Comparison of ENCODE assay signal across 8 cellular contexts in the genomic region with DNA sequence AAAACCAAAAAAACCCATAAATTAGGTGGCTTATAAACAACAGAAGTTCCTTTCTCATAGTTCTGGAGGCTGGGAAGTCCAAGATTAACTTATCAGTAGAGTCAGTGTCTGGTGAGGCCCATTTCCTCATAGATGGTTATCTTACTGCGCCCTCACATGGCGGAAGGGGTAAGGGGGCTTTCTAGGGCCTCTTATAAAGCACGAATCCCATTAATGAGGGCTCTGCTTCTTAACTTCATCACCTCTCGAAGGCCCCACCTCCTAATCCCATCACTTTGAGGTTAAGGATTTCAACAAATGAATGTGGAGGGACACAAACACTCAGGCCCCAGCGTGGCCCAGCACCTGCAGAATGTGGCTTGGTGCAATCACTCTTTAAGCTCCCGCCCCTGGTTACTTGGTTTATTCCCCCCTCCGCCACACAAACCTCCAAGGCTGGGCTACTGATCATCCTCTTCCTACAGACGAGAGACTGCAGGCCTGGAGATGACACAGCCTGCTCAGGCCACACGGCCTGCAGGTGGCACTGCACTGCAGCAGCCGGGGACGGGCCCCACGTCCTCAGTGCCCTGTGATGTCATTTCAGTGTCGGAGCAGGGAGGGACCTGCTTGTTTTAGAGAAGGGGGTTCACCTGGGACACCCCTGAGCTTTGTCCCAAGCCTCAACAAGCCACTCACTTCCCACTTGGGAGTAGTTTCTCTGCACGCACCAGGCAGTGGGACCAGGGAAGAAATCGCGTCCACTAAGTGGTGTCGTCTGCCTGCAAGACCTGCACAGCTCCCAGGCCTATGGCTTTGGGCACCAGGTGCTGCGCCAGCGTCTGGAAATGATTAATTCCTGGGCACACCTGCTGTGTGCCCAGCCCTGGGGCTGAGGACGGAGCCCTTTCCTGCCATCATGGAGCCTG.
DNase-seq lines count a peak whose midpoint lies in the region; ATAC-seq and TF ChIP-seq lines count a peak whose summit lies in the region.
"Not testable (repeated sequence)": the region's sequence is repeated elsewhere in the genome, so short reads cannot be mapped to it uniquely, and the experiment has no call there.

No MANE protein-coding gene starts in this region.

- not testable (repeated sequence) for H3K36me3 ChIP-seq in Karpas-422 (ENCODE audit: insufficient read depth, low read length); OCI-LY1 (ENCODE audit: insufficient read depth, low read length); gastrocnemius medialis; vagina

- H3K79me2 ChIP-seq in Karpas-422 (ENCODE audit: low read length); OCI-LY1 (ENCODE audit: insufficient read depth, low read length): not testable (repeated sequence)

- DNase-seq in GM12865 (ENCODE audit: low read depth) (peak; percentile 72), Karpas-422 (peak; percentile 90), islet precursor cell (peak; percentile 85), vagina (ENCODE audit: extremely low spot score in 2 of 2) (peak in 1 of 2 donors; percentile 77)
- peak; percentile 25 for DNase-seq in activated CD4-positive, alpha-beta T cell treated with anti-CD3 and anti-CD28 coated beads, Interleukin-2, amount 50 U/mL, for 1 hour
- DNase-seq in central memory CD4-positive, alpha-beta T cell: peak; percentile 38
- not testable (repeated sequence) for DNase-seq in gastrocnemius medialis

- peak; percentile 58 to 68 for ATAC-seq in gastrocnemius medialis

- H3F3A ChIP-seq in OCI-LY1 (ENCODE audit: insufficient read depth, low read length): not testable (repeated sequence)

- intact Hi-C loops in gastrocnemius medialis (cut with DNase I; ENCODE audit: low total_unique reads): loop anchor here (5.0 kb wide), 1 partner anchor 64 kb away; no protein-coding TSS in a partner anchor
- intact Hi-C loops in vagina (cut with DNase I): not testable (repeated sequence)

- not testable (repeated sequence) for H2AFZ ChIP-seq in Karpas-422 (ENCODE audit: low read length); OCI-LY1 (ENCODE audit: low read length)

- 0 out of 2 replicates have a peak overlapping the region, but pooled peaks have one; percentile 20 for H3K9ac ChIP-seq in Karpas-422 (ENCODE audit: low read length)
- not testable (repeated sequence) for H3K9ac ChIP-seq in OCI-LY1 (ENCODE audit: low read length)

- peak overlapping the region; percentile 32 for H3K4me2 ChIP-seq in Karpas-422 (ENCODE audit: low read depth, low read length, poor library complexity, severe bottlenecking)
- H3K4me2 ChIP-seq in OCI-LY1 (ENCODE audit: low read length): peak overlapping the region; percentile 39; the same call in 1 of the 2 replicates

- in situ Hi-C loops in gastrocnemius medialis (cut with MboI; ENCODE audit: low sequenced_read_pairs in 4 of 4): not testable (repeated sequence)

- not testable (repeated sequence) for H3K4me3 ChIP-seq in GM12865 (ENCODE audit: low read depth, low read length); Karpas-422 (ENCODE audit: low read length); gastrocnemius medialis; vagina
- H3K4me3 ChIP-seq in OCI-LY1 (ENCODE audit: low read depth, low read length, poor library complexity, severe bottlenecking): peak overlapping the region; percentile 33

- H3K4me1 ChIP-seq in Karpas-422 (ENCODE audit: low read length) (peaks cover 11% of the 10 kb centered on the region), vagina (peaks cover 17% of the 10 kb centered on the region)
- not testable (repeated sequence) for H3K4me1 ChIP-seq in OCI-LY1 (ENCODE audit: insufficient read depth, low read length, severe bottlenecking); gastrocnemius medialis

- H3K27me3 ChIP-seq in Karpas-422 (ENCODE audit: low read length); OCI-LY1 (ENCODE audit: insufficient read depth, low read length); gastrocnemius medialis; vagina: not testable (repeated sequence)

- TF ChIP-seq CTCF in GM12865 (IDR thresholded peaks at IDR 0.05; ENCODE audit: insufficient read depth, low read depth, low read length, missing control alignments) (peak; percentile 60), OCI-LY1 (IDR thresholded peaks at IDR 0.05; ENCODE audit: low read length) (peak; percentile 60), gastrocnemius medialis (IDR thresholded peaks at IDR 0.05 in 4 of 5, conservative IDR thresholded peaks at IDR 0.05 in 1 of 5) (peak in 3 of 5 experiments; percentile 40 to 53 (median 47)), vagina (IDR thresholded peaks at IDR 0.05) (peak in 2 of 3 experiments; percentile 40 to 44)

- H3K9me2 ChIP-seq in Karpas-422 (replicated peaks; ENCODE audit: insufficient read depth, low read length); OCI-LY1 (ENCODE audit: low read depth, low read length): not testable (repeated sequence)

- not testable (repeated sequence) for H3K9me3 ChIP-seq in Karpas-422 (ENCODE audit: low read length); OCI-LY1 (ENCODE audit: low read length); gastrocnemius medialis; vagina

- H3K27ac ChIP-seq in Karpas-422 (ENCODE audit: low read length): 0 out of 2 replicates have a peak overlapping the region, but pooled peaks have one; percentile 33
- not testable (repeated sequence) for H3K27ac ChIP-seq in OCI-LY1 (ENCODE audit: low read depth, low read length, poor library complexity, severe bottlenecking); gastrocnemius medialis; vagina

- not testable (repeated sequence) for H4K20me1 ChIP-seq in Karpas-422 (ENCODE audit: insufficient read depth, low read depth, low read length); OCI-LY1 (ENCODE audit: insufficient read depth, low read length)

- TF ChIP-seq POLR2A in gastrocnemius medialis (IDR thresholded peaks at IDR 0.05); vagina (IDR thresholded peaks at IDR 0.05): not testable (repeated sequence)
